In genomic region chr10:30784521-30784895, GRCh38 we compare ENCODE assay signal across 8 cellular contexts.
DNase-seq lines count a peak whose midpoint lies in the region; ATAC-seq, FAIRE-seq and TF ChIP-seq lines count a peak whose summit lies in the region.

No MANE protein-coding gene starts in this region.

- no peaks in the 10 kb centered on the region for H3K9me3 ChIP-seq in HUES64 (ENCODE audit: insufficient read depth, low read depth, low read length)
- H3K9me3 ChIP-seq in GM12878 (replicated peaks; ENCODE audit: control insufficient read depth, insufficient read depth, low read length): no peaks in the 10 kb centered on the region
- H3K9me3 ChIP-seq in stomach smooth muscle (ENCODE audit: control insufficient read depth in 2 of 2, low read length in 2 of 2): no peaks in the 10 kb centered on the region

- no peak for TF ChIP-seq POLR2A in GM12878 (IDR thresholded peaks at IDR 0.05; ENCODE audit: low read depth, low read length)

- H3K36me3 ChIP-seq in ACC112 (ENCODE audit: insufficient read depth, low read length) (no peaks in the 10 kb centered on the region), HUES64 (ENCODE audit: insufficient read depth, low read length) (no peaks in the 10 kb centered on the region), GM12878 (ENCODE audit: control insufficient read depth in 2 of 2, insufficient read depth in 2 of 2, low read length in 1 of 2) (no peaks in the 10 kb centered on the region), kidney epithelial cell (ENCODE audit: control insufficient read depth, insufficient read depth, low read length) (no peaks in the 10 kb centered on the region), stomach smooth muscle (ENCODE audit: control insufficient read depth in 2 of 2, insufficient read depth in 2 of 2, low read length in 2 of 2) (no peaks in the 10 kb centered on the region)

- no peak for DNase-seq in GM12878 (ENCODE audit: low read depth, low spot score)
- no peak for DNase-seq in kidney epithelial cell (ENCODE audit: low read depth)
- DNase-seq in stimulated activated CD4-positive, alpha-beta T cell treated with anti-CD3 and anti-CD28 coated beads, Interleukin-12 subunit alpha, Interleukin-12 subunit beta, amount 100 ng/mL, for 4 hours: no peak

- POLR2A ChIA-PET in GM12878 (lab: Charles Lee): interaction anchor here (0.6 to 0.7 kb wide), 2 partner anchors 25 to 598 kb away, joined by 5 to 10 read pairs; no protein-coding TSS in a partner anchor

- in situ Hi-C loops in GM12878 (cut with MboI): no loop called here

- H3K4me3 ChIP-seq in ACC112 (ENCODE audit: low read depth, low read length) (peak overlapping the region; percentile 91), HUES64 (ENCODE audit: low read length) (peak overlapping the region; percentile 66), GM12878 (peak overlapping the region; percentile 86), kidney epithelial cell (ENCODE audit: low read depth, low read length) (peak overlapping the region; percentile 46), stomach smooth muscle (ENCODE audit: low read length in 2 of 2) (peak overlapping the region; percentile 87)

- FAIRE-seq in GM12878 (lab: Jason Lieb, UNC): no peak

- 0% methylated on average over 4 of the region's 5 CpGs for WGBS in HUES64
- 3% methylated on average over 4 of the region's 5 CpGs for WGBS in GM12878 (ENCODE audit: insufficient coverage, insufficient replicate concordance, low lambda C conversion rate, missing lambda C conversion rate)

- peak overlapping the region; percentile 96 for H2AFZ ChIP-seq in ACC112 (ENCODE audit: low read length, unreplicated experiment)
- peak overlapping the region; percentile 84 for H2AFZ ChIP-seq in GM12878 (ENCODE audit: control insufficient read depth, low read depth, low read length)

- intact Hi-C loops in GM12878 (cut with micrococcal nuclease; ENCODE audit: unreplicated experiment): loop anchor here (1.0 to 10.0 kb wide), 6 partner anchors 97 to 1024 kb away; partner anchors contain the start of gene ZNF438

- peak overlapping the region; percentile 91 for H3K4me2 ChIP-seq in GM12878 (ENCODE audit: control insufficient read depth, insufficient read depth)

- BruUV-seq in GM12878 (replicated peaks; lab: Mats Ljungman, UMichigan): no TSS peak

- H3K27ac ChIP-seq in ACC112 (ENCODE audit: low read depth, low read length) (peak overlapping the region; percentile 37; the same call in 1 of the 2 replicates), HUES64 (ENCODE audit: low read depth, low read length) (peak overlapping the region; percentile 93), GM12878 (ENCODE audit: control insufficient read depth, insufficient read depth) (no peak overlapping the region), stomach smooth muscle (ENCODE audit: low read length) (peak overlapping the region; percentile 96)

- H3K27me3 ChIP-seq in ACC112 (ENCODE audit: insufficient read depth, low read length) (no peaks in the 10 kb centered on the region), HUES64 (ENCODE audit: insufficient read depth, low read length) (peaks cover 22% of the 10 kb centered on the region), GM12878 (replicated peaks in 1 of 2; ENCODE audit: control insufficient read depth in 2 of 2, insufficient read depth in 2 of 2, low read length in 1 of 2) (no peaks in the 10 kb centered on the region), kidney epithelial cell (ENCODE audit: control insufficient read depth, insufficient read depth, low read length) (no peaks in the 10 kb centered on the region), stomach smooth muscle (ENCODE audit: control insufficient read depth in 1 of 2, insufficient read depth in 2 of 2, low read length in 2 of 2) (no peaks in the 10 kb centered on the region)

- RAD21 ChIA-PET in GM12878 (lab: Charles Lee; ENCODE audit: unreplicated experiment): interaction anchor here (0.7 to 3.7 kb wide), 29 partner anchors 13 to 1025 kb away, joined by 3 to 35 read pairs (median 5); partner anchors contain the start of gene ZNF438

- CTCF ChIA-PET in GM12878 (lab: Yijun Ruan, JAX): interaction anchor here (0.6 to 4.7 kb wide), 42 partner anchors 10 to 1122 kb away, joined by 3 to 24 read pairs (median 4); partner anchors contain the start of gene ZNF438

- SMC1A ChIA-PET in GM12878 (lab: Charles Lee; ENCODE audit: uncharacterized antibody, unreplicated experiment): interaction anchor here (0.7 to 3.8 kb wide), 25 partner anchors 11 to 1025 kb away, joined by 3 to 24 read pairs (median 4); partner anchors contain the start of gene ZNF438

- TF ChIP-seq EP300 in GM12878 (IDR thresholded peaks at IDR 0.05; ENCODE audit: borderline replicate concordance in 1 of 2, control insufficient read depth in 1 of 2, low read depth in 2 of 2, low read length in 2 of 2): no peak

- ATAC-seq in GM12878 (no peak), GM21390 (IDR thresholded peaks at IDR 0.05; ENCODE audit: unreplicated experiment) (no peak), GM18519 (IDR thresholded peaks at IDR 0.05; ENCODE audit: low FRiP score, unreplicated experiment) (no peak)

- H3K4me1 ChIP-seq in ACC112 (ENCODE audit: control insufficient read depth, insufficient read depth, low read length, unreplicated experiment) (peaks cover 40% of the 10 kb centered on the region), HUES64 (ENCODE audit: insufficient read depth, low read length) (peaks cover 8% of the 10 kb centered on the region; the same call in 1 of the 2 replicates), GM12878 (ENCODE audit: control insufficient read depth, insufficient read depth, low read length) (peaks cover 15% of the 10 kb centered on the region), stomach smooth muscle (ENCODE audit: control insufficient read depth, insufficient read depth, low read length) (peaks cover 30% of the 10 kb centered on the region)

- H3K9ac ChIP-seq in HUES64 (ENCODE audit: low read depth, low read length) (peak overlapping the region; percentile 75), GM12878 (ENCODE audit: control insufficient read depth, insufficient read depth, low read length) (peak overlapping the region; percentile 58), stomach smooth muscle (ENCODE audit: low read length in 2 of 2) (peak overlapping the region; percentile 88 to 95)

- H4K20me1 ChIP-seq in GM12878 (ENCODE audit: control insufficient read depth, insufficient read depth): no peaks in the 10 kb centered on the region

- no peak for TF ChIP-seq RAD21 in GM12878 (IDR thresholded peaks at IDR 0.05; ENCODE audit: insufficient read depth, low read depth, low read length)

- TF ChIP-seq CTCF in GM12878 (IDR thresholded peaks at IDR 0.05 in 2 of 3, conservative IDR thresholded peaks at IDR 0.05 in 1 of 3; ENCODE audit: control insufficient read depth in 2 of 3, extremely low read depth in 1 of 3, insufficient read depth in 1 of 3, low read depth in 3 of 3, low read length in 3 of 3) (no peak), kidney epithelial cell (IDR thresholded peaks at IDR 0.05; ENCODE audit: insufficient read depth, low read length, poor library complexity, severe bottlenecking) (no peak)

- H3K79me2 ChIP-seq in ACC112 (ENCODE audit: control insufficient read depth, insufficient read depth, low read length, unreplicated experiment) (no peaks in the 10 kb centered on the region), GM12878 (ENCODE audit: control insufficient read depth, insufficient read depth, low read length) (no peaks in the 10 kb centered on the region)

TF ChIP-seq in GM12878, 131 proteins besides CTCF, POLR2A, EP300 and RAD21 (continues in another document):
- no peak for TF ChIP-seq FOXK2 (IDR thresholded peaks at IDR 0.05)
- no peak for TF ChIP-seq CUX1 (IDR thresholded peaks at IDR 0.05; ENCODE audit: insufficient replicate concordance, low read depth, low read length)
- no peak for TF ChIP-seq ETV6 (conservative IDR thresholded peaks at IDR 0.05 in 1 of 2, IDR thresholded peaks at IDR 0.05 in 1 of 2; ENCODE audit: borderline replicate concordance in 1 of 2, low read depth in 1 of 2)
- TF ChIP-seq RCOR1 (conservative IDR thresholded peaks at IDR 0.05; ENCODE audit: low read depth, low read length): no peak
- no peak for TF ChIP-seq KLF5 (IDR thresholded peaks at IDR 0.05; ENCODE audit: partially characterized antibody)
- TF ChIP-seq SRF (IDR thresholded peaks at IDR 0.05; ENCODE audit: low read depth in 2 of 2, low read length in 2 of 2): no peak
